Comparison of ENCODE assay signal across 10 cellular contexts in genomic region chr16:9098377-9099090, GRCh38. TPM values are rescaled to one million over a fixed set of nuclear protein-coding genes. Genes with fewer than 3 reads are reported as not detected.
DNase-seq lines count a peak whose midpoint lies in the region; ATAC-seq, FAIRE-seq and TF ChIP-seq lines count a peak whose summit lies in the region.
"Had no signal": no experiment of that assay in that cellular context is flagged by ENCODE, and none has a peak within 500 bp of the region (broad histone marks: within the 10 kb centered on the region; RNA-seq: fewer than 3 reads in every experiment).

No MANE protein-coding gene starts in this region.

- H3K27me3 ChIP-seq in HepG2 (ENCODE audit: control insufficient read depth in 1 of 2, insufficient read depth in 2 of 2, low read length in 2 of 2) = no peaks in the 10 kb centered on the region; a peak in 1 of 5 replicates
- no peaks in the 10 kb centered on the region for H3K27me3 ChIP-seq in mesenchymal stem cell (ENCODE audit: control insufficient read depth in 1 of 2, insufficient read depth in 1 of 2, low read length in 2 of 2)

- no TSS peak for BruUV-seq in HepG2 (replicated peaks; lab: Mats Ljungman, UMichigan)

- peak overlapping the region; percentile 78 for H3K4me3 Mint-ChIP-seq in activated naive CD4-positive, alpha-beta T cell treated with anti-CD3 and anti-CD28 coated beads, Interleukin-2, amount 50 U/mL, for 24 hours
- peak overlapping the region; percentile 62 for H3K4me3 Mint-ChIP-seq in activated naive CD8-positive, alpha-beta T cell treated with anti-CD3 and anti-CD28 coated beads for 36 hours
- H3K4me3 Mint-ChIP-seq in type B pancreatic cell = peak overlapping the region; percentile 63

- TF ChIP-seq POLR2A in HepG2 (IDR thresholded peaks at IDR 0.05; ENCODE audit: insufficient read depth in 1 of 2, low read depth in 2 of 2, low read length in 2 of 2) = no peak

- 78% methylated on average over 4 of the region's 4 CpGs for WGBS in HepG2 (ENCODE audit: low lambda C conversion rate)
- WGBS in mesenchymal stem cell = 88% methylated on average over 1 of the region's 4 CpGs

- H3K27ac ChIP-seq in HepG2 (ENCODE audit: extremely low read length, insufficient read depth, low read length) = no peak overlapping the region
- no peak overlapping the region for H3K27ac ChIP-seq in mesenchymal stem cell (ENCODE audit: low read length, poor library complexity, severe bottlenecking)

- no peaks in the 10 kb centered on the region for H3K9me3 Mint-ChIP-seq in activated naive CD4-positive, alpha-beta T cell treated with anti-CD3 and anti-CD28 coated beads, Interleukin-2, amount 50 U/mL, for 24 hours
- H3K9me3 Mint-ChIP-seq in activated naive CD8-positive, alpha-beta T cell treated with anti-CD3 and anti-CD28 coated beads for 36 hours = no peaks in the 10 kb centered on the region
- H3K9me3 Mint-ChIP-seq in type B pancreatic cell = no peaks in the 10 kb centered on the region

- peaks cover 100% of the 10 kb centered on the region for H4K20me1 ChIP-seq in HepG2 (ENCODE audit: insufficient read depth, low read length)

- H3K36me3 Mint-ChIP-seq in activated naive CD4-positive, alpha-beta T cell treated with anti-CD3 and anti-CD28 coated beads, Interleukin-2, amount 50 U/mL, for 24 hours = peaks cover 30% of the 10 kb centered on the region
- H3K36me3 Mint-ChIP-seq in activated naive CD8-positive, alpha-beta T cell treated with anti-CD3 and anti-CD28 coated beads for 36 hours = peaks cover 86% of the 10 kb centered on the region
- peaks cover 55% of the 10 kb centered on the region for H3K36me3 Mint-ChIP-seq in type B pancreatic cell

- TF ChIP-seq EP300 in HepG2 (IDR thresholded peaks at IDR 0.05; ENCODE audit: low read depth in 2 of 2, low read length in 2 of 2) (no peak), HepG2 (CRISPR knock-in tag; IDR thresholded peaks at IDR 0.05; ENCODE audit: borderline replicate concordance) (no peak)

- H3K4me1 Mint-ChIP-seq in activated naive CD4-positive, alpha-beta T cell treated with anti-CD3 and anti-CD28 coated beads, Interleukin-2, amount 50 U/mL, for 24 hours = peaks cover 88% of the 10 kb centered on the region
- peaks cover 80% of the 10 kb centered on the region for H3K4me1 Mint-ChIP-seq in activated naive CD8-positive, alpha-beta T cell treated with anti-CD3 and anti-CD28 coated beads for 36 hours
- peaks cover 51% of the 10 kb centered on the region for H3K4me1 Mint-ChIP-seq in type B pancreatic cell (ENCODE audit: unreplicated experiment)

- no peak overlapping the region for H4K91ac ChIP-seq in mesenchymal stem cell (ENCODE audit: low read length)

- no peak overlapping the region for H3K4ac ChIP-seq in mesenchymal stem cell (ENCODE audit: low read depth in 1 of 2, low read length in 2 of 2)

- no peak overlapping the region for H2BK120ac ChIP-seq in mesenchymal stem cell (ENCODE audit: low read depth, low read length)

- no peak for TF ChIP-seq RAD21 in HepG2 (CRISPR knock-in tag; IDR thresholded peaks at IDR 0.05)

- TF ChIP-seq CTCF in HepG2 (CRISPR knock-in tag; IDR thresholded peaks at IDR 0.05) (no peak), type B pancreatic cell (conservative IDR thresholded peaks at IDR 0.05) (no peak)

- ATAC-seq in HepG2 = peak; percentile 15; the same call in 2 of the 3 replicates
- no peak for ATAC-seq in sciatic nerve
- no peak for ATAC-seq in GM21390 (IDR thresholded peaks at IDR 0.05; ENCODE audit: unreplicated experiment)

- H3K23ac ChIP-seq in mesenchymal stem cell (ENCODE audit: low read length in 2 of 2) = no peak overlapping the region

- no peak overlapping the region for H3K14ac ChIP-seq in mesenchymal stem cell (ENCODE audit: low read length in 2 of 2)

- H3K36me3 ChIP-seq in HepG2 (replicated peaks in 1 of 2; ENCODE audit: control insufficient read depth in 1 of 2, insufficient read depth in 2 of 2, low read length in 2 of 2) (peaks cover 27 to 64% of the 10 kb centered on the region in 2 experiments), mesenchymal stem cell (ENCODE audit: control insufficient read depth in 1 of 2, insufficient read depth in 2 of 2, low read depth in 1 of 2, low read length in 2 of 2) (peaks cover 28 to 97% of the 10 kb centered on the region in 2 experiments)

- no peak overlapping the region for H2BK5ac ChIP-seq in mesenchymal stem cell (ENCODE audit: low read depth, low read length, poor library complexity, severe bottlenecking)

- H2AFZ ChIP-seq in HepG2 (ENCODE audit: low read length) = no peak overlapping the region
- H2AFZ ChIP-seq in mesenchymal stem cell (ENCODE audit: low read depth, low read length) = no peak overlapping the region

- no peak overlapping the region for H4K8ac ChIP-seq in mesenchymal stem cell (ENCODE audit: low read length)

- H3K9me3 ChIP-seq in HepG2 (ENCODE audit: low read length) (no peaks in the 10 kb centered on the region), mesenchymal stem cell (ENCODE audit: control insufficient read depth, low read length) (no peaks in the 10 kb centered on the region)

- H3K27me3 Mint-ChIP-seq in activated naive CD4-positive, alpha-beta T cell treated with anti-CD3 and anti-CD28 coated beads, Interleukin-2, amount 50 U/mL, for 24 hours = no peaks in the 10 kb centered on the region
- no peaks in the 10 kb centered on the region for H3K27me3 Mint-ChIP-seq in activated naive CD8-positive, alpha-beta T cell treated with anti-CD3 and anti-CD28 coated beads for 36 hours
- H3K27me3 Mint-ChIP-seq in type B pancreatic cell = no peaks in the 10 kb centered on the region

- no peak overlapping the region for H3K9ac ChIP-seq in HepG2 (ENCODE audit: insufficient read depth, low read depth, low read length)
- H3K9ac ChIP-seq in mesenchymal stem cell (ENCODE audit: low read length) = no peak overlapping the region

- intact Hi-C loops in HepG2 (cut with micrococcal nuclease; ENCODE audit: unreplicated experiment) (loop anchor here (10.0 kb wide), 2 partner anchors 164 to 424 kb away; partner anchors contain the start of gene ABAT), sciatic nerve (cut with DNase I) (no loop called here)

- POLR2A ChIA-PET in HepG2 (lab: Yijun Ruan, JAX) = interaction anchor here (1.0 kb wide), 1 partner anchor 9 kb away, joined by 3 read pairs; no protein-coding TSS in a partner anchor

- H3K79me1 ChIP-seq in mesenchymal stem cell (replicated peaks; ENCODE audit: low read length, poor library complexity, severe bottlenecking) = no peaks in the 10 kb centered on the region

- peaks cover 100% of the 10 kb centered on the region for H3K79me2 ChIP-seq in HepG2 (ENCODE audit: insufficient read depth, low read length)

- DNase-seq in activated naive CD4-positive, alpha-beta T cell (lab: John Stamatoyannopoulos, UW) = no peak
- DNase-seq in activated naive CD8-positive, alpha-beta T cell treated with anti-CD3 and anti-CD28 coated beads for 36 hours = no peak
- DNase-seq in HepG2 (ENCODE audit: low spot score) = no peak
- DNase-seq in type B pancreatic cell (ENCODE audit: extremely low spot score, unreplicated experiment) = no peak
- DNase-seq in mesenchymal stem cell = no peak
- no peak for DNase-seq in sciatic nerve (ENCODE audit: low spot score)
- DNase-seq: effector CD8-positive, alpha-beta T cell; NCI-H1417 had no signal

- H3K27ac Mint-ChIP-seq in activated naive CD4-positive, alpha-beta T cell treated with anti-CD3 and anti-CD28 coated beads, Interleukin-2, amount 50 U/mL, for 24 hours = peak overlapping the region; percentile 3
- peak overlapping the region; percentile 69 for H3K27ac Mint-ChIP-seq in activated naive CD8-positive, alpha-beta T cell treated with anti-CD3 and anti-CD28 coated beads for 36 hours
- peak overlapping the region; percentile 78 for H3K27ac Mint-ChIP-seq in type B pancreatic cell

- H2BK15ac ChIP-seq in mesenchymal stem cell (ENCODE audit: low read depth, poor library complexity, severe bottlenecking) = no peak overlapping the region

- CTCF ChIA-PET in HepG2 (lab: Yijun Ruan, JAX; ENCODE audit: low intra/inter-chr PET ratio, low total read pairs) = no interaction called here

- H3K4me1 ChIP-seq in HepG2 (ENCODE audit: insufficient read depth, low read length) = peaks cover 72% of the 10 kb centered on the region
- H3K4me1 ChIP-seq in mesenchymal stem cell (ENCODE audit: control insufficient read depth, insufficient read depth, low read depth, low read length) = peaks cover 15% of the 10 kb centered on the region

- H3K4me3 ChIP-seq in HepG2 (replicated peaks in 1 of 3; ENCODE audit: insufficient read depth in 1 of 3, low read depth in 2 of 3, low read length in 3 of 3) = no peak overlapping the region
- H3K4me3 ChIP-seq in mesenchymal stem cell (ENCODE audit: insufficient read depth in 1 of 2, low read depth in 1 of 2, low read length in 2 of 2) = no peak overlapping the region

- no peak overlapping the region for H2AK5ac ChIP-seq in mesenchymal stem cell (ENCODE audit: low read length, severe bottlenecking)

- H2BK12ac ChIP-seq in mesenchymal stem cell (ENCODE audit: low read length in 2 of 2) = no peak overlapping the region

- H3K18ac ChIP-seq in mesenchymal stem cell (ENCODE audit: low read depth in 1 of 2, low read length in 2 of 2) = no peak overlapping the region

- in situ Hi-C loops in HepG2 (cut with HindIII; ENCODE audit: extremely low pct_ligation_motif_present, low pct_unique_long_range_greater_than_20kb) = no loop called here

- peak overlapping the region; percentile 29 for H3K4me2 ChIP-seq in HepG2 (ENCODE audit: low read depth, low read length)
- H3K4me2 ChIP-seq in mesenchymal stem cell (ENCODE audit: low read length, poor library complexity, severe bottlenecking) = no peak overlapping the region

- no peak for FAIRE-seq in HepG2 (lab: Jason Lieb, UNC)

RNA-seq across cellular contexts. Expression of gene HAPSTR1, which starts 7.1 kb away (rescaled TPM):
- total RNA-seq in activated naive CD8-positive, alpha-beta T cell treated with anti-CD3 and anti-CD28 coated beads for 36 hours = 10 to 100 TPM; 64.5 to 65.5 TPM
- total RNA-seq in HepG2 (2016; rRNA removed; fragmentation: Illumina TruSeq; extraction: Trizol) = 83.2 and 98.4 TPM in 2 replicates
- 7.8 and 8.2 TPM in 2 replicates for total RNA-seq in HepG2 (2016; cell fraction: cytosol; rRNA removed; fragmentation: Illumina TruSeq; extraction: Trizol; ENCODE audit: low read depth)
- 84.4 and 87.6 TPM in 2 replicates for total RNA-seq in HepG2 (2016; cell fraction: insoluble cytoplasmic fraction; rRNA removed; fragmentation: Illumina TruSeq; extraction: Trizol)
- total RNA-seq in HepG2 (2016; cell fraction: membrane; rRNA removed; fragmentation: Illumina TruSeq; extraction: Trizol) = 37.9 and 42.3 TPM in 2 replicates
- 61.0 and 71.2 TPM in 2 replicates for total RNA-seq in HepG2 (2016; cell fraction: nucleus; rRNA removed; fragmentation: Illumina TruSeq; extraction: Trizol)
- 23.6 and 25.2 TPM in 2 replicates for polyA plus RNA-seq in HepG2 (2011; rRNA removed)
- polyA plus RNA-seq in HepG2 (2011; cell fraction: cytosol; rRNA removed) = 10.9 and 17.5 TPM in 2 replicates
- 18.7 and 24.1 TPM in 2 replicates for polyA plus RNA-seq in HepG2 (2011; cell fraction: nucleus; rRNA removed)
- 23.7 and 25.0 TPM in 2 replicates for polyA plus RNA-seq in HepG2 (2012)
- polyA plus RNA-seq in HepG2 (2016; cell fraction: cytosol; fragmentation: Illumina TruSeq; extraction: Trizol; ENCODE audit: low read depth) = 2.8 and 3.6 TPM in 2 replicates
- polyA plus RNA-seq in HepG2 (2016; cell fraction: insoluble cytoplasmic fraction; fragmentation: Illumina TruSeq; extraction: Trizol; ENCODE audit: low read depth) = 37.1 and 37.6 TPM in 2 replicates
- 13.0 and 13.5 TPM in 2 replicates for polyA plus RNA-seq in HepG2 (2016; cell fraction: membrane; fragmentation: Illumina TruSeq; extraction: Trizol; ENCODE audit: low read depth)
- polyA plus RNA-seq in HepG2 (2016; cell fraction: nucleus; fragmentation: Illumina TruSeq; extraction: Trizol; ENCODE audit: insufficient read depth, low read depth) = 44.6 and 47.8 TPM in 2 replicates
- polyA minus RNA-seq in HepG2 (2011; rRNA and poly(A)+ RNA removed; ENCODE audit: low replicate concordance) = 32.6 and 37.5 TPM in 2 replicates
- polyA minus RNA-seq in HepG2 (2011; cell fraction: cytosol; rRNA and poly(A)+ RNA removed) = 34.0 and 41.8 TPM in 2 replicates
- polyA minus RNA-seq in HepG2 (2011; cell fraction: nucleus; rRNA and poly(A)+ RNA removed) = 81.2 and 89.8 TPM in 2 replicates
- 58.4 and 66.2 TPM in 2 replicates for total RNA-seq in type B pancreatic cell (ENCODE audit: low replicate concordance)
- polyA plus RNA-seq in mesenchymal stem cell (2013, experiment 1 of 2) = 43.4 TPM
- 42.6 TPM for polyA plus RNA-seq in mesenchymal stem cell (2013, experiment 2 of 2)
- 54.4 TPM for total RNA-seq in sciatic nerve

Comparison
In these comparisons a context has a peak if more than half of its experiments do, and no peak if none do; other contexts are left out.
1. H3K27ac Mint-ChIP-seq: peak in every context shown above with its lines; median percentile 78 in type B pancreatic cell; 69 in activated naive CD8-positive, alpha-beta T cell treated with anti-CD3 and anti-CD28 coated beads for 36 hours; 3 in activated naive CD4-positive, alpha-beta T cell treated with anti-CD3 and anti-CD28 coated beads, Interleukin-2, amount 50 U/mL, for 24 hours.